In the genomic region with DNA sequence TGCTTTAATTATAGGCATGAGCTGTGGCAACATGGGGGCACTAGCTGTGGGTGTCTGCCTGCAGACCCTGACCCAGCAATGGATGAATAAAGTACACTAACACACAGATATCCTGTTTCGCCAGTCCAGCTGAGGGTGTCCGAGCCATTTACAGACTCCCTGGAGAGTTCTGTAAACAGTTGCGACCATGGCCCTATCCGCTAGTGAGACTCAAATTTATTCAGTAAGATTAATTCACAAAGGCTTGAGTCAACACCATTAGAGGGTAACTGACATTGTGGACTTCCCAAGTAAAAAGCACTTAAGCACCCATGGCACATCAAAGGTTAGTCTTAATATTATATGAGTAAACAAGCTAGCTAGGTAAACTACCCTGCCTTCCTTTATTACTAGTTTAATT, we compare ENCODE assay signal across 21 cellular contexts.
DNase-seq lines count a peak whose midpoint lies in the region; ATAC-seq and TF ChIP-seq lines count a peak whose summit lies in the region.
"Had no signal": no experiment of that assay in that cellular context is flagged by ENCODE, and none has a peak within 500 bp of the region (broad histone marks: within the 10 kb centered on the region; RNA-seq: fewer than 3 reads in every experiment).

No MANE protein-coding gene starts in this region.

- no peaks in the 10 kb centered on the region for H4K20me1 ChIP-seq in PC-3 (ENCODE audit: low read length)

- no peak for TF ChIP-seq CTCF in glutamatergic neuron (IDR thresholded peaks at IDR 0.05; ENCODE audit: partially characterized antibody, unreplicated experiment)
- TF ChIP-seq CTCF in PC-3 (conservative IDR thresholded peaks at IDR 0.05; ENCODE audit: low read depth, low read length): no peak

- no peaks in the 10 kb centered on the region for H3F3A ChIP-seq in PC-3 (ENCODE audit: low read length, unreplicated experiment)

- peaks cover 8% of the 10 kb centered on the region; the same call in 1 of the 2 replicates for H3K4me1 ChIP-seq in PC-3 (ENCODE audit: insufficient read depth, low read length)
- H3K4me1 ChIP-seq: colonic mucosa had no signal

- POLR2A ChIA-PET in PC-3 (lab: Charles Lee; ENCODE audit: unreplicated experiment): no interaction called here

- H3K4me1 Mint-ChIP-seq in activated T-cell treated with anti-CD3 and anti-CD28 coated beads, Interleukin-2, amount 50 U/mL, for 72 hours (ENCODE audit: low read depth): peaks cover 20% of the 10 kb centered on the region
- H3K4me1 Mint-ChIP-seq in T-helper 17 cell: peaks cover 4% of the 10 kb centered on the region
- peaks cover 5% of the 10 kb centered on the region for H3K4me1 Mint-ChIP-seq in glutamatergic neuron (ENCODE audit: low read depth, unreplicated experiment)
- H3K4me1 Mint-ChIP-seq: CD14-positive monocyte had no signal

- H2AFZ ChIP-seq in PC-3 (ENCODE audit: low read length): no peak overlapping the region

- no peak overlapping the region for H3K4me3 ChIP-seq in PC-3 (ENCODE audit: low read length)
- H3K4me3 ChIP-seq: A549, colonic mucosa had no signal

- intact Hi-C loops in PC-3 (cut with micrococcal nuclease): no loop called here

- no peak for DNase-seq in activated T-cell treated with anti-CD3 and anti-CD28 coated beads, Interleukin-2, amount 50 U/mL, for 72 hours
- DNase-seq in activated T-cell treated with anti-CD3 and anti-CD28 coated beads, Interleukin-2, amount 50 U/mL, for 48 hours: no peak
- DNase-seq in NCI-H2081 treated with DMSO at 0.1 percent for 48 hours (lab: John Stamatoyannopoulos, UW) (peak; percentile 94), T-helper 17 cell (no peak), glutamatergic neuron (no peak), PC-3 (no peak), cortex of kidney (lab: John Stamatoyannopoulos, UW) (no peak)
- DNase-seq in effector CD4-positive, alpha-beta T cell: no peak
- DNase-seq: activated CD4-positive, alpha-beta memory T cell treated with anti-CD3 and anti-CD28 coated beads, Interleukin-2, amount 10 ng/mL, durations not matched to agents 7 days and 5 days; activated T-cell treated with anti-CD3 and anti-CD28 coated beads, Interleukin-2, amount 50 U/mL, for 1 hour; colonic mucosa; DMS79 treated with DMSO at 0.1 percent for 48 hours; foreskin fibroblast; left cardiac atrium; midbrain; NCI-H1694; retina; WERI-Rb-1 had no signal

- H3K27me3 Mint-ChIP-seq in activated T-cell treated with anti-CD3 and anti-CD28 coated beads, Interleukin-2, amount 50 U/mL, for 72 hours (ENCODE audit: low read depth): no peaks in the 10 kb centered on the region
- H3K27me3 Mint-ChIP-seq in T-helper 17 cell (no peaks in the 10 kb centered on the region), glutamatergic neuron (ENCODE audit: unreplicated experiment) (peaks cover 2% of the 10 kb centered on the region)
- H3K27me3 Mint-ChIP-seq: activated CD4-positive, alpha-beta memory T cell treated with anti-CD3 and anti-CD28 coated beads, Interleukin-2, amount 10 ng/mL, durations not matched to agents 7 days and 5 days; activated naive CD4-positive, alpha-beta T cell treated with anti-CD3 and anti-CD28 coated beads, Interleukin-2, amount 50 U/mL, for 24 hours had no signal

- H3K9ac ChIP-seq in PC-3 (ENCODE audit: low read length): no peak overlapping the region

- H3K9me3 Mint-ChIP-seq in activated T-cell treated with anti-CD3 and anti-CD28 coated beads, Interleukin-2, amount 50 U/mL, for 72 hours: no peaks in the 10 kb centered on the region
- H3K9me3 Mint-ChIP-seq in glutamatergic neuron (ENCODE audit: unreplicated experiment): peaks cover 3% of the 10 kb centered on the region
- H3K9me3 Mint-ChIP-seq: activated CD4-positive, alpha-beta memory T cell treated with anti-CD3 and anti-CD28 coated beads, Interleukin-2, amount 10 ng/mL, durations not matched to agents 7 days and 5 days; activated naive CD4-positive, alpha-beta T cell treated with anti-CD3 and anti-CD28 coated beads, Interleukin-2, amount 50 U/mL, for 24 hours; CD14-positive monocyte had no signal

- peaks cover 2 to 52% of the 10 kb centered on the region in 2 donors for H3K36me3 Mint-ChIP-seq in activated T-cell treated with anti-CD3 and anti-CD28 coated beads, Interleukin-2, amount 50 U/mL, for 72 hours (ENCODE audit: insufficient read depth in 2 of 2)
- peaks cover 9% of the 10 kb centered on the region for H3K36me3 Mint-ChIP-seq in T-helper 17 cell (ENCODE audit: low read depth)
- peaks cover 4% of the 10 kb centered on the region for H3K36me3 Mint-ChIP-seq in glutamatergic neuron (ENCODE audit: unreplicated experiment)

- BruUV-seq in PC-3 (replicated peaks; lab: Mats Ljungman, UMichigan): no TSS peak

- H3K36me3 ChIP-seq in PC-3 (ENCODE audit: low read depth, low read length): peaks cover 35% of the 10 kb centered on the region
- H3K36me3 ChIP-seq: colonic mucosa had no signal

- H3K9me2 ChIP-seq in PC-3 (replicated peaks; ENCODE audit: low read length): no peaks in the 10 kb centered on the region

- no peak overlapping the region for H3K4me2 ChIP-seq in PC-3 (ENCODE audit: low read length)
- H3K4me2 ChIP-seq: A549 had no signal

- H3K79me2 ChIP-seq in PC-3 (ENCODE audit: low read length): no peaks in the 10 kb centered on the region

- no peaks in the 10 kb centered on the region for H3K27me3 ChIP-seq in PC-3 (ENCODE audit: low read length)
- H3K27me3 ChIP-seq: colonic mucosa had no signal

- H3K27ac Mint-ChIP-seq in activated T-cell treated with anti-CD3 and anti-CD28 coated beads, Interleukin-2, amount 50 U/mL, for 72 hours: peak overlapping the region; percentile 0
- H3K27ac Mint-ChIP-seq in T-helper 17 cell: peak overlapping the region; percentile 72
- H3K27ac Mint-ChIP-seq in glutamatergic neuron (ENCODE audit: unreplicated experiment): no peak overlapping the region
- H3K27ac Mint-ChIP-seq: activated CD4-positive, alpha-beta memory T cell treated with anti-CD3 and anti-CD28 coated beads, Interleukin-2, amount 10 ng/mL, durations not matched to agents 7 days and 5 days had no signal

- H3K4me3 Mint-ChIP-seq in activated T-cell treated with anti-CD3 and anti-CD28 coated beads, Interleukin-2, amount 50 U/mL, for 72 hours: no peak overlapping the region
- no peak overlapping the region for H3K4me3 Mint-ChIP-seq in T-helper 17 cell
- H3K4me3 Mint-ChIP-seq in glutamatergic neuron (ENCODE audit: unreplicated experiment): no peak overlapping the region
- H3K4me3 Mint-ChIP-seq: activated CD4-positive, alpha-beta memory T cell treated with anti-CD3 and anti-CD28 coated beads, Interleukin-2, amount 10 ng/mL, durations not matched to agents 7 days and 5 days; activated naive CD4-positive, alpha-beta T cell treated with anti-CD3 and anti-CD28 coated beads, Interleukin-2, amount 50 U/mL, for 24 hours; CD14-positive monocyte had no signal

- no peak for ATAC-seq in activated T-cell treated with anti-CD3 and anti-CD28 coated beads, Interleukin-2, amount 50 U/mL, for 72 hours (replicated peaks in 1 of 2)
- ATAC-seq in T-helper 17 cell: no peak
- no peak for ATAC-seq in PC-3
- ATAC-seq: A549, left cardiac atrium had no signal

- H3K27ac ChIP-seq in PC-3 (ENCODE audit: low read length): no peak overlapping the region
- H3K27ac ChIP-seq: colonic mucosa, WERI-Rb-1 had no signal

- CTCF ChIA-PET in PC-3 (lab: Charles Lee): no interaction called here

- H3K9me3 ChIP-seq in T-helper 17 cell (ENCODE audit: control insufficient read depth, low read length, poor library complexity, severe bottlenecking) (no peaks in the 10 kb centered on the region), PC-3 (ENCODE audit: low read length) (no peaks in the 10 kb centered on the region)
- H3K9me3 ChIP-seq: A549, colonic mucosa had no signal
